2 cellular contexts compared by ENCODE assay signal in genomic region chr1:209617755-209618154, GRCh38.
TF ChIP-seq lines count a peak whose summit lies in the region.

No MANE protein-coding gene starts in this region.

TF ChIP-seq in GM23338, 12 proteins besides CTCF, POLR2A, EP300 and RAD21:
- TF ChIP-seq NANOG (IDR thresholded peaks at IDR 0.05; ENCODE audit: borderline replicate concordance) (no peak), CREB1 (CRISPR knock-in tag; IDR thresholded peaks at IDR 0.05; ENCODE audit: low read depth) (no peak), EZH2phosphoT487 (IDR thresholded peaks at IDR 0.05; ENCODE audit: unreplicated experiment) (no peak), ZNF114 (CRISPR knock-in tag; IDR thresholded peaks at IDR 0.05) (no peak), JUNB (IDR thresholded peaks at IDR 0.05; ENCODE audit: unreplicated experiment) (no peak), ZNF331 (CRISPR knock-in tag; IDR thresholded peaks at IDR 0.05; ENCODE audit: low read depth) (no peak), STAT1 (IDR thresholded peaks at IDR 0.05; ENCODE audit: unreplicated experiment) (no peak), EZH2 (IDR thresholded peaks at IDR 0.05; ENCODE audit: low read depth, unreplicated experiment) (no peak), ETS1 (IDR thresholded peaks at IDR 0.05) (no peak), POLR2AphosphoS5 (IDR thresholded peaks at IDR 0.05; ENCODE audit: low read depth) (no peak), REST (IDR thresholded peaks at IDR 0.05; ENCODE audit: unreplicated experiment) (no peak), ZNF462 (CRISPR knock-in tag; IDR thresholded peaks at IDR 0.05) (no peak)

TF ChIP-seq in HCT116, 20 proteins besides CTCF, POLR2A, EP300 and RAD21:
- TF ChIP-seq SRF (IDR thresholded peaks at IDR 0.05; ENCODE audit: low read depth) (peak; percentile 78), MAX (IDR thresholded peaks at IDR 0.05) (no peak)
